ENCODE assay signal across 24 cellular contexts in the genomic region with DNA sequence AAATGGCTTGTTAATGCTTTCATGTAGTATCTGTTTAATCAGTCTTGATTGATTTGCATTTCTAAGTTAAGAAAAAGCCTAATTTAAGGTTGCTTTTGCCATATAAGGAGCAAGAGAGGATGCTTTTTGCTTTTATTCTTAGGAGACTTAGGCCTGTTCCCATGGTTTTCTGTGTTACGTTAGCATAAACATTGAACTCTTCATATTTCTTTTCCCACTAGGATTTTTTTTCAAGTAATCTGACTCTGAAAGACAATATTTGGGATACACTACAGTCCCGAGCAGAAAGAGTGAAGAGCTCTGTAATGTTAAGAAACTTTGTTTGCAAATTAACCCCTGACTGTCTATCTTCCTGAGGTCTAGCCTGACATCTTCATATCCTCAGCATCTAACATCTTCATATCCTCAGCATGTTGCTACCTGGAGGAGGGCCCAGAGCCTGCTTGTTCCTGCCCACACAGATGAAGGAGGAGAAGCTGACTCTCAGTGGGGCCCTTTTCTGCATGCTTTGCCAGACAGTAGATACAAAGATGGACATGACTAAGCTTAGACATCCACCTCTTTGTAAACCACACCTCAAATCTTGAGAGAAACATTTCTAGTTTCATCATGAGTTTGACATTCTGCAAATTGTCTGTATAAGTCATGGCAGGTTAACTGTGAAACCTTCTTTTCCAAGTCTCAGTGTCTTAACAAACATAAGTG.
A peak's percentile ranks its signal among the peaks of the same experiment; 100 is the strongest.
DNase-seq lines count a peak whose midpoint lies in the region; ATAC-seq and TF ChIP-seq lines count a peak whose summit lies in the region.
"Had no signal": no experiment of that assay in that cellular context is flagged by ENCODE, and none has a peak within 500 bp of the region (broad histone marks: within the 10 kb centered on the region; RNA-seq: fewer than 3 reads in every experiment).

No MANE protein-coding gene starts in this region.

- no peaks in the 10 kb centered on the region for H3K79me2 ChIP-seq in SK-N-SH (ENCODE audit: insufficient read depth)

- H3K36me3 ChIP-seq in heart right ventricle, result no peaks in the 10 kb centered on the region
- H3K36me3 ChIP-seq in upper lobe of right lung, result no peaks in the 10 kb centered on the region
- no peaks in the 10 kb centered on the region for H3K36me3 ChIP-seq in SK-N-SH (replicated peaks in 1 of 2; ENCODE audit: control insufficient read depth in 1 of 2, insufficient read depth in 2 of 2, low read length in 1 of 2)
- H3K36me3 ChIP-seq: adrenal gland, thoracic aorta, vagina had no signal

- H3K9me3 Mint-ChIP-seq in mesothelial cell of epicardium, result no peaks in the 10 kb centered on the region
- H3K9me3 Mint-ChIP-seq: activated naive CD4-positive, alpha-beta T cell treated with anti-CD3 and anti-CD28 coated beads for 36 hours; brain; CD8-positive, alpha-beta memory T cell; natural killer cell treated with Interleukin-12 subunit alpha and Interleukin-12 subunit beta and Interleukin-15 and Interleukin-18, amount 100 ng/mL, for 72 hours; stimulated activated naive B cell treated with anti-CD40 and anti-IgM and Interleukin-4, amounts not matched to agents 10 μg/mL and 1 μg/mL and 100 μg/mL, for 72 hours had no signal

- no peak overlapping the region for H3K9ac ChIP-seq in SK-N-SH

- H3K4me1 ChIP-seq in heart right ventricle (peaks cover 0 to 21% (median 4%) of the 10 kb centered on the region in 9 donors), upper lobe of right lung (no peaks in the 10 kb centered on the region), SK-N-SH (ENCODE audit: control insufficient read depth in 1 of 2, insufficient read depth in 2 of 2, low read depth in 1 of 2, low read length in 1 of 2) (no peaks in the 10 kb centered on the region; a peak in 1 of 4 replicates)
- H3K4me1 ChIP-seq: vagina had no signal

- no peaks in the 10 kb centered on the region for H3K9me2 ChIP-seq in SK-N-SH

- ATAC-seq in heart right ventricle, result peak in 4 of 8 donors; percentile 35 to 64 (median 48)
- no peak for ATAC-seq in upper lobe of right lung
- no peak for ATAC-seq in GM21723 (IDR thresholded peaks at IDR 0.05; ENCODE audit: unreplicated experiment)
- ATAC-seq: natural killer cell treated with Interleukin-12 subunit alpha and Interleukin-12 subunit beta and Interleukin-15 and Interleukin-18, amount 100 ng/mL, for 72 hours; stimulated activated naive B cell treated with anti-CD40 and anti-IgM and Interleukin-4, amounts not matched to agents 10 μg/mL and 1 μg/mL and 100 μg/mL, for 72 hours had no signal

- H3K9me3 ChIP-seq in heart right ventricle (no peaks in the 10 kb centered on the region), upper lobe of right lung (no peaks in the 10 kb centered on the region), SK-N-SH (no peaks in the 10 kb centered on the region)
- H3K9me3 ChIP-seq: adrenal gland, thoracic aorta, vagina had no signal

- peak overlapping the region; percentile 27 for H3K27ac Mint-ChIP-seq in mesothelial cell of epicardium
- H3K27ac Mint-ChIP-seq: activated naive CD4-positive, alpha-beta T cell treated with anti-CD3 and anti-CD28 coated beads for 36 hours; CD8-positive, alpha-beta memory T cell; natural killer cell treated with Interleukin-12 subunit alpha and Interleukin-12 subunit beta and Interleukin-15 and Interleukin-18, amount 100 ng/mL, for 72 hours; stimulated activated naive B cell treated with anti-CD40 and anti-IgM and Interleukin-4, amounts not matched to agents 10 μg/mL and 1 μg/mL and 100 μg/mL, for 72 hours had no signal

- no peak overlapping the region for H2AFZ ChIP-seq in SK-N-SH (ENCODE audit: low read depth)

- peak overlapping the region in 6 of 10 donors; percentile 16 to 65 (median 48) for H3K27ac ChIP-seq in heart right ventricle
- H3K27ac ChIP-seq in upper lobe of right lung, result peak overlapping the region; percentile 4
- no peak overlapping the region for H3K27ac ChIP-seq in SK-N-SH (ENCODE audit: low read depth in 2 of 2, low read length in 1 of 2)
- H3K27ac ChIP-seq: thoracic aorta, vagina had no signal

- WGBS in heart right ventricle, 2 donors, result 50 to 54% methylated on average over 2 of the region's 2 CpGs
- 25% methylated on average over 2 of the region's 2 CpGs for WGBS in SK-N-SH (ENCODE audit: low lambda C conversion rate)

- H3K4me3 ChIP-seq in heart right ventricle (no peak overlapping the region), epithelial cell of esophagus (ENCODE audit: low read length) (no peak overlapping the region), upper lobe of right lung (no peak overlapping the region), SK-N-SH (ENCODE audit: low read depth in 2 of 2, low read length in 1 of 2) (no peak overlapping the region)
- H3K4me3 ChIP-seq: adrenal gland, thoracic aorta, vagina had no signal

- CTCF ChIA-PET in SK-N-SH (lab: Yijun Ruan, JAX), result interaction anchor here (0.6 to 3.2 kb wide), 2 partner anchors 17 to 22 kb away, joined by 3 to 15 read pairs; no protein-coding TSS in a partner anchor

- no peaks in the 10 kb centered on the region for H3K27me3 ChIP-seq in heart right ventricle
- H3K27me3 ChIP-seq in upper lobe of right lung, result no peaks in the 10 kb centered on the region
- no peaks in the 10 kb centered on the region for H3K27me3 ChIP-seq in SK-N-SH (ENCODE audit: insufficient read depth)
- H3K27me3 ChIP-seq: vagina had no signal

- TF ChIP-seq CTCF in heart right ventricle (IDR thresholded peaks at IDR 0.05) (no peak), epithelial cell of esophagus (IDR thresholded peaks at IDR 0.05; ENCODE audit: insufficient read depth, low read depth, low read length, missing control alignments) (no peak), mesothelial cell of epicardium (IDR thresholded peaks at IDR 0.05; ENCODE audit: unreplicated experiment) (no peak), upper lobe of right lung (IDR thresholded peaks at IDR 0.05) (no peak), SK-N-SH (IDR thresholded peaks at IDR 0.05) (no peak)

- peaks cover 31% of the 10 kb centered on the region for H3K4me1 Mint-ChIP-seq in mesothelial cell of epicardium
- H3K4me1 Mint-ChIP-seq: brain; CD8-positive, alpha-beta memory T cell; stimulated activated naive B cell treated with anti-CD40 and anti-IgM and Interleukin-4, amounts not matched to agents 10 μg/mL and 1 μg/mL and 100 μg/mL, for 72 hours had no signal

- POLR2A ChIA-PET in SK-N-SH (lab: Yijun Ruan, JAX), result no interaction called here

- no peaks in the 10 kb centered on the region for H3K36me3 Mint-ChIP-seq in mesothelial cell of epicardium
- H3K36me3 Mint-ChIP-seq: brain; CD8-positive, alpha-beta memory T cell; natural killer cell treated with Interleukin-12 subunit alpha and Interleukin-12 subunit beta and Interleukin-15 and Interleukin-18, amount 100 ng/mL, for 72 hours; stimulated activated naive B cell treated with anti-CD40 and anti-IgM and Interleukin-4, amounts not matched to agents 10 μg/mL and 1 μg/mL and 100 μg/mL, for 72 hours had no signal

- DNase-seq in heart right ventricle, result no peak
- no peak for DNase-seq in cardiac septum (ENCODE audit: low spot score)
- peak; percentile 4 for DNase-seq in epithelial cell of esophagus (ENCODE audit: low read depth)
- no peak for DNase-seq in mesothelial cell of epicardium (ENCODE audit: low spot score in 2 of 2, unreplicated experiment in 2 of 2)
- no peak for DNase-seq in upper lobe of right lung
- no peak for DNase-seq in SK-N-SH
- DNase-seq in SK-N-DZ (ENCODE audit: low spot score), result no peak
- DNase-seq: activated CD4-positive, alpha-beta T cell treated with anti-CD3 and anti-CD28 coated beads for 4 hours; activated naive CD4-positive, alpha-beta T cell treated with anti-CD3 and anti-CD28 coated beads for 36 hours; CD8-positive, alpha-beta memory T cell; cerebellar nuclear complex; DMS153; NCI-H1092; NCI-H1694; NCI-H748 treated with DMSO at 0.1 percent for 48 hours; SHP77 treated with DMSO at 0.1 percent for 48 hours; stimulated activated CD4-positive, alpha-beta T cell treated with anti-CD3 and anti-CD28 coated beads, Interleukin-15, amount 100 ng/mL, for 24 hours; stimulated activated naive B cell treated with anti-CD40 and anti-IgM and Interleukin-4, amounts not matched to agents 10 μg/mL and 1 μg/mL and 100 μg/mL, for 72 hours had no signal

- peaks cover 3% of the 10 kb centered on the region for H3K27me3 Mint-ChIP-seq in mesothelial cell of epicardium (ENCODE audit: low read depth)
- H3K27me3 Mint-ChIP-seq: stimulated activated naive B cell treated with anti-CD40 and anti-IgM and Interleukin-4, amounts not matched to agents 10 μg/mL and 1 μg/mL and 100 μg/mL, for 72 hours had no signal

- no peak for TF ChIP-seq RAD21 in SK-N-SH (IDR thresholded peaks at IDR 0.05; ENCODE audit: low read length)

- no peak for TF ChIP-seq EP300 in SK-N-SH (IDR thresholded peaks at IDR 0.05; ENCODE audit: borderline replicate concordance in 1 of 2, low read depth in 1 of 2, low read length in 1 of 2)

- no peaks in the 10 kb centered on the region for H4K20me1 ChIP-seq in SK-N-SH (ENCODE audit: insufficient read depth)

- no peak overlapping the region for H3K4me2 ChIP-seq in SK-N-SH

- H3F3A ChIP-seq in SK-N-SH (replicated peaks; ENCODE audit: insufficient read depth), result no peaks in the 10 kb centered on the region

- H3K4me3 Mint-ChIP-seq in mesothelial cell of epicardium, result no peak overlapping the region
- H3K4me3 Mint-ChIP-seq: activated naive CD4-positive, alpha-beta T cell treated with anti-CD3 and anti-CD28 coated beads for 36 hours; brain; natural killer cell treated with Interleukin-12 subunit alpha and Interleukin-12 subunit beta and Interleukin-15 and Interleukin-18, amount 100 ng/mL, for 72 hours; stimulated activated naive B cell treated with anti-CD40 and anti-IgM and Interleukin-4, amounts not matched to agents 10 μg/mL and 1 μg/mL and 100 μg/mL, for 72 hours had no signal

- intact Hi-C loops in heart right ventricle (cut with DNase I) (no loop called here), cardiac septum (cut with DNase I) (no loop called here), upper lobe of right lung (cut with DNase I) (no loop called here)

TF ChIP-seq in SK-N-SH, 30 proteins besides CTCF, POLR2A, EP300 and RAD21 (continues in another document):
- TF ChIP-seq USF1 (IDR thresholded peaks at IDR 0.05; ENCODE audit: borderline replicate concordance, low read depth), result no peak
- TF ChIP-seq PBX3 (IDR thresholded peaks at IDR 0.05), result no peak

Comparison
In these comparisons a context has a peak if more than half of its experiments do, and no peak if none do; other contexts are left out.
1. H3K27ac ChIP-seq: peak in heart right ventricle (6 of 10) and upper lobe of right lung (single experiment); none in SK-N-SH (0 of 2).